In the genomic region with DNA sequence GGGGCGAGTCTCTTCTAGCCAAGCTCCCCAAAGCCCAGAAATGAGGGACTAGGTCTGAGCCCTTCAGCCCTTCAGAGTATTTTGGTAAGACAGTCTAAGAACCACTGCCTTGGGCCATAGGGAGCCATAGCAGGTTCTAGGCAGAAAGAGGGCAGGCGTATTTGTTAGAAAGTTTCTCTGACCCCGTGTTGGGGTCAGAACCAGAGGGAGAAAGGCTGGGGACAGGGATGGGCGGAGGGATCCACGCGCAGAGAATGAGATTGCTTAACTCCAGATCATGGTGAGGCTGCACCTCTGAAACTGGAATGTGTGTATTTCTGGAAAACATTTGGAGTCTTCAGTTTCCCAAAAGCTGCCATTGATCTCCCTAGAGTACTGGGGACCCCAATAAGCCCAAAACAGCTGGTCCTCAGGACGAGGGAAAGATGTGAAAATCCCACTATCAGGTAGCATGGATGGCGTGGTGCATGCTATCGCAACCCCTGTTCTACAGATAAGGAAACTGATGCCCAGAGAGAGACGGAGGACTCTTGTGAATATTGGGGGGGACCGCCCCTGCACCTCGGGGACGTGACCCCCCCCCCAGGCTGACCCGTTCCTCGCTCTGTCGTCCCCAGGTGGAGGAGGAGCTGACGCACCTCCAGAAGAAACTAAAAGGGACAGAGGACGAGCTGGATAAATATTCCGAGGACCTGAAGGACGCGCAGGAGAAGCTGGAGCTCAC, we compare ENCODE assay signal across 8 cellular contexts. TPM values are rescaled to one million over a fixed set of nuclear protein-coding genes. Genes with fewer than 3 reads are reported as not detected.
A peak's percentile ranks its signal among the peaks of the same experiment; 100 is the strongest.
DNase-seq lines count a peak whose midpoint lies in the region; ATAC-seq and TF ChIP-seq lines count a peak whose summit lies in the region.

No MANE protein-coding gene starts in this region.

- H3K36me3 ChIP-seq in brain microvascular endothelial cell (replicated peaks) (peaks cover 30% of the 10 kb centered on the region), mesendoderm (ENCODE audit: control insufficient read depth, insufficient read depth, low read length) (no peaks in the 10 kb centered on the region)

- WGBS in mesendoderm (ENCODE audit: extremely low coverage, insufficient coverage, low lambda C conversion rate): no CpG with 5 or more reads among the region's 21 CpGs

- peak overlapping the region; percentile 74 for H3K4me2 ChIP-seq in mesendoderm (ENCODE audit: low read length)

- H3K27ac ChIP-seq in 22Rv1 (peak overlapping the region; percentile 78), brain microvascular endothelial cell (peak overlapping the region; percentile 97), mesendoderm (ENCODE audit: low read depth, low read length) (peak overlapping the region; percentile 75)

- H3K4me1 ChIP-seq in mesendoderm (ENCODE audit: control insufficient read depth, low read depth, low read length): peaks cover 4% of the 10 kb centered on the region

- H3K23ac ChIP-seq in mesendoderm (ENCODE audit: low read length): no peak overlapping the region

- H4K8ac ChIP-seq in mesendoderm (ENCODE audit: low read depth, low read length): no peak overlapping the region

- peak overlapping the region; percentile 81 for H3K56ac ChIP-seq in mesendoderm (ENCODE audit: low read length)

- no peak for TF ChIP-seq CTCF in 22Rv1 (IDR thresholded peaks at IDR 0.05)
- no peak for TF ChIP-seq CTCF in brain microvascular endothelial cell (IDR thresholded peaks at IDR 0.05; ENCODE audit: low read depth, low read length, missing control alignments)

- peaks cover 3% of the 10 kb centered on the region for H3K79me1 ChIP-seq in mesendoderm (ENCODE audit: low read length)

- peak overlapping the region; percentile 43 for H2AK5ac ChIP-seq in mesendoderm (ENCODE audit: low read length)

- H3K79me2 ChIP-seq in mesendoderm (ENCODE audit: control insufficient read depth, insufficient read depth, low read length): peaks cover 37% of the 10 kb centered on the region

- H2BK120ac ChIP-seq in mesendoderm (ENCODE audit: low read depth, low read length): no peak overlapping the region

- no peak overlapping the region for H4K5ac ChIP-seq in mesendoderm (ENCODE audit: low read length)

- peak overlapping the region; percentile 31 for H2BK5ac ChIP-seq in mesendoderm (ENCODE audit: low read length)

- no peak overlapping the region for H3K4ac ChIP-seq in mesendoderm (ENCODE audit: low read depth, low read length)

- ATAC-seq in HG02642 (IDR thresholded peaks at IDR 0.05; ENCODE audit: poor library complexity, unreplicated experiment): peak; percentile 3

- H3K9ac ChIP-seq in mesendoderm (ENCODE audit: low read length): peak overlapping the region; percentile 86

- H3K4me3 ChIP-seq in brain microvascular endothelial cell (ENCODE audit: low read depth, low read length) (peak overlapping the region; percentile 64), mesendoderm (ENCODE audit: low read length) (peak overlapping the region; percentile 46)

- peak overlapping the region; percentile 47 for H3K18ac ChIP-seq in mesendoderm (ENCODE audit: low read length)

- H3K27me3 ChIP-seq in brain microvascular endothelial cell (replicated peaks) (no peaks in the 10 kb centered on the region), mesendoderm (ENCODE audit: insufficient read depth, low read length, poor library complexity) (no peaks in the 10 kb centered on the region)

- DNase-seq in brain microvascular endothelial cell (no peak), mesendoderm (peak; percentile 42), MV-4-11 (lab: John Stamatoyannopoulos, UW) (no peak), DMS79 treated with DMSO at 0.1 percent for 48 hours (lab: John Stamatoyannopoulos, UW) (no peak), D341Med (ENCODE audit: low spot score) (no peak), NCI-H128 (lab: John Stamatoyannopoulos, UW; ENCODE audit: unreplicated experiment) (no peak)

- no peak overlapping the region for H2BK15ac ChIP-seq in mesendoderm (replicated peaks; ENCODE audit: low read depth)

- in situ Hi-C loops in brain microvascular endothelial cell (cut with HindIII; ENCODE audit: low pct_ligation_motif_present, low sequenced_read_pairs): no loop called here

RNA-seq across cellular contexts. Expression of gene TPM4, which starts 0.7 kb away (rescaled TPM):
- 604 TPM for polyA plus RNA-seq in mesendoderm (2013, experiment 1 of 2)
- polyA plus RNA-seq in mesendoderm (2013, experiment 2 of 2): 628 TPM

RNA-seq across cellular contexts. Expression of gene RAB8A, which starts 36.1 kb away (rescaled TPM):
- polyA plus RNA-seq in mesendoderm (2013, experiment 1 of 2): 61.3 TPM
- polyA plus RNA-seq in mesendoderm (2013, experiment 2 of 2): 61.3 TPM
